In the genomic region with DNA sequence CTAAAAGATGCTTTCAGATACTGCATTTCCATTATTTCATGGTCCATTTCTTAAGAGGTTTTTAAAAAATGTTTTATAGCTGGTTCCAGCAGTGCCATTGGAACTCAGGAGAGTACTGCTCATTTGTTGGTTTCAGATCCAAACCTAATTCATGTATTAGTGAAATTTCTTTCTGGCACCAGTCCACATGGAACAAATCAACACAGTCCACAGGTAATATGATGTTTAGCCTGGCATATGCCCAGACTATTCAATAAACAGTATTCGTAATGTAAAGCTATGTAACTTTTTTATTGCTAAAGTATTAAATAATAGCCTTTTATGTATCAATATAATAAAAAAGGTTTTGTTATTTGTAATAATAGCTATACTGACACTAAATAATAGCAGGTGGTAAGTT, we compare ENCODE assay signal across 31 cellular contexts.
"Had no signal": no experiment of that assay in that cellular context is flagged by ENCODE, and none has a peak within 500 bp of the region (broad histone marks: within the 10 kb centered on the region; RNA-seq: fewer than 3 reads in every experiment).

No MANE protein-coding gene starts in this region.

- H3K9me3 ChIP-seq: esophagus muscularis mucosa, gastrocnemius medialis, heart left ventricle had no signal

- H3K4me3 ChIP-seq: esophagus muscularis mucosa, gastrocnemius medialis, heart left ventricle had no signal

- H3K27me3 ChIP-seq: brain microvascular endothelial cell, esophagus muscularis mucosa, foreskin keratinocyte, gastrocnemius medialis, heart left ventricle had no signal

- H3K27ac ChIP-seq: brain microvascular endothelial cell, esophagus muscularis mucosa, foreskin keratinocyte, gastrocnemius medialis, heart left ventricle had no signal

- ATAC-seq: activated CD4-positive, alpha-beta T cell treated with anti-CD3 and anti-CD28 coated beads for 36 hours; activated CD8-positive, alpha-beta memory T cell treated with anti-CD3 and anti-CD28 coated beads, Interleukin-2, amount 10 ng/mL, durations not matched to agents 7 days and 5 days; activated CD8-positive, alpha-beta T cell treated with anti-CD3 and anti-CD28 coated beads, Interleukin-2, amount 10 ng/mL, durations not matched to agents 7 days and 5 days; activated T-helper 17 cell treated with anti-CD3 and anti-CD28 coated beads, Interleukin-2, amount 50 U/mL, for 72 hours; effector memory CD8-positive, alpha-beta T cell; foreskin keratinocyte; gastrocnemius medialis; heart left ventricle; T-helper 17 cell had no signal

- H3K4me1 ChIP-seq: foreskin keratinocyte, gastrocnemius medialis had no signal

- DNase-seq: activated CD4-positive, alpha-beta memory T cell treated with anti-CD3 and anti-CD28 coated beads for 36 hours; activated CD4-positive, alpha-beta T cell treated with anti-CD3 and anti-CD28 coated beads for 36 hours; activated CD4-positive, alpha-beta T cell treated with anti-CD3 and anti-CD28 coated beads, Interleukin-2, amount 10 ng/mL, durations not matched to agents 24 days and 14 days; activated CD4-positive, CD25-positive, alpha-beta regulatory T cell; activated CD4-positive, CD25-positive, alpha-beta regulatory T cell treated with anti-CD3 and anti-CD28 coated beads, Interleukin-2, amount 50 U/mL, for 72 hours; activated CD8-positive, alpha-beta memory T cell treated with anti-CD3 and anti-CD28 coated beads, Interleukin-2, amount 10 ng/mL, durations not matched to agents 7 days and 5 days; activated CD8-positive, alpha-beta memory T cell treated with anti-CD3 and anti-CD28 coated beads, Interleukin-2, amount 50 U/mL, for 4 hours; activated CD8-positive, alpha-beta T cell treated with anti-CD3 and anti-CD28 coated beads, Interleukin-2, amount 10 ng/mL, durations not matched to agents 7 days and 5 days; activated effector memory CD4-positive, alpha-beta T cell treated with Interleukin-2 at 50 U/mL for 16 hours; activated gamma-delta T cell treated with Interleukin-2 at 50 U/mL for 16 hours; activated naive CD4-positive, alpha-beta T cell treated with anti-CD3 and anti-CD28 coated beads, Interleukin-2, amount 50 U/mL, for 16 hours; activated naive CD4-positive, alpha-beta T cell treated with Interleukin-2 at 50 U/mL for 16 hours; activated T-cell treated with anti-CD3 and anti-CD28 coated beads, Interleukin-2, amount 50 U/mL, for 1 hour; amniotic stem cell; anterior cingulate cortex; brain microvascular endothelial cell; cortex of kidney; dermis blood vessel endothelial cell; effector CD4-positive, alpha-beta T cell; effector memory CD8-positive, alpha-beta T cell; erythroblast; foreskin keratinocyte; gastrocnemius medialis; glutamatergic neuron; heart left ventricle; T-helper 17 cell; T1000 had no signal

- FAIRE-seq: astrocyte, bronchial epithelial cell had no signal
